Comparison of ENCODE assay signal across 1 cellular context in the genomic region with DNA sequence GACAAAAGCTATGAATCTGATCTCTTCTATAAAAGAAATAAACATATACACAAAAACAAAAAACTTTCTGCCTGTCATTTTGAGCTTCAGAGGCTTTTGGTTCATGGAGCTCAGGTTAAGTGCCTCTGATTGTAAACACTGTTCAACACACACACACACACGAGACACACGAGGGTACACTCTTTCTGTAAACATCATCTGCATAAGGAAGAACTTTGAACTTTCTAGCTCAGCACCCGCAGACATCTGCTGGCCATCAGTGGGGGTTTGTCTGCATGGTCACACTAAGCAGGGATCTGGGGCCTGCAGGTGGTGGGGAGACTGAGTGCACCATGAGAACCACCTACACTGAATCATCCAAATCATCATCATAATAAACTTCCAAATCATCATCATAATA.
A peak's percentile ranks its signal among the peaks of the same experiment; 100 is the strongest.
TF ChIP-seq lines count a peak whose summit lies in the region.

No MANE protein-coding gene starts in this region.

TF ChIP-seq in HepG2, 621 proteins besides CTCF, POLR2A, EP300 and RAD21 (continued from another document and continues in another):
- TF ChIP-seq ZBTB40 (IDR thresholded peaks at IDR 0.05) = no peak
- TF ChIP-seq ZBTB40 (CRISPR knock-in tag; IDR thresholded peaks at IDR 0.05) = no peak
- TF ChIP-seq ZKSCAN8 (CRISPR knock-in tag; IDR thresholded peaks at IDR 0.05; ENCODE audit: borderline replicate concordance) = no peak
- TF ChIP-seq ELF3 (CRISPR knock-in tag; IDR thresholded peaks at IDR 0.05) = peak; percentile 57
- TF ChIP-seq NFKBIZ (CRISPR knock-in tag; IDR thresholded peaks at IDR 0.05) = no peak
- no peak for TF ChIP-seq NR3C1 (CRISPR knock-in tag; IDR thresholded peaks at IDR 0.05)
- no peak for TF ChIP-seq ZEB1 (IDR thresholded peaks at IDR 0.05; ENCODE audit: insufficient replicate concordance, low read depth)
- peak; percentile 76; the same call in 1 of the 2 replicates for TF ChIP-seq NCOR1 (IDR thresholded peaks at IDR 0.05; ENCODE audit: borderline replicate concordance, low read length)
- TF ChIP-seq HIVEP1 (CRISPR knock-in tag; IDR thresholded peaks at IDR 0.05) = no peak
- TF ChIP-seq TRIM22 (IDR thresholded peaks at IDR 0.05) = no peak
- TF ChIP-seq ZNF7 (CRISPR knock-in tag; IDR thresholded peaks at IDR 0.05) = no peak
- no peak for TF ChIP-seq ELF4 (CRISPR knock-in tag; IDR thresholded peaks at IDR 0.05; ENCODE audit: borderline replicate concordance)
- TF ChIP-seq ARNTL (CRISPR knock-in tag; IDR thresholded peaks at IDR 0.05) = peak; percentile 91
- peak; percentile 19; the same call in 1 of the 2 replicates for TF ChIP-seq MAFF (IDR thresholded peaks at IDR 0.05; ENCODE audit: low read depth, low read length)
- TF ChIP-seq HMG20A (CRISPR knock-in tag; IDR thresholded peaks at IDR 0.05; ENCODE audit: borderline replicate concordance) = peak; percentile 71; the same call in 1 of the 2 replicates
- TF ChIP-seq, protein P1, sequence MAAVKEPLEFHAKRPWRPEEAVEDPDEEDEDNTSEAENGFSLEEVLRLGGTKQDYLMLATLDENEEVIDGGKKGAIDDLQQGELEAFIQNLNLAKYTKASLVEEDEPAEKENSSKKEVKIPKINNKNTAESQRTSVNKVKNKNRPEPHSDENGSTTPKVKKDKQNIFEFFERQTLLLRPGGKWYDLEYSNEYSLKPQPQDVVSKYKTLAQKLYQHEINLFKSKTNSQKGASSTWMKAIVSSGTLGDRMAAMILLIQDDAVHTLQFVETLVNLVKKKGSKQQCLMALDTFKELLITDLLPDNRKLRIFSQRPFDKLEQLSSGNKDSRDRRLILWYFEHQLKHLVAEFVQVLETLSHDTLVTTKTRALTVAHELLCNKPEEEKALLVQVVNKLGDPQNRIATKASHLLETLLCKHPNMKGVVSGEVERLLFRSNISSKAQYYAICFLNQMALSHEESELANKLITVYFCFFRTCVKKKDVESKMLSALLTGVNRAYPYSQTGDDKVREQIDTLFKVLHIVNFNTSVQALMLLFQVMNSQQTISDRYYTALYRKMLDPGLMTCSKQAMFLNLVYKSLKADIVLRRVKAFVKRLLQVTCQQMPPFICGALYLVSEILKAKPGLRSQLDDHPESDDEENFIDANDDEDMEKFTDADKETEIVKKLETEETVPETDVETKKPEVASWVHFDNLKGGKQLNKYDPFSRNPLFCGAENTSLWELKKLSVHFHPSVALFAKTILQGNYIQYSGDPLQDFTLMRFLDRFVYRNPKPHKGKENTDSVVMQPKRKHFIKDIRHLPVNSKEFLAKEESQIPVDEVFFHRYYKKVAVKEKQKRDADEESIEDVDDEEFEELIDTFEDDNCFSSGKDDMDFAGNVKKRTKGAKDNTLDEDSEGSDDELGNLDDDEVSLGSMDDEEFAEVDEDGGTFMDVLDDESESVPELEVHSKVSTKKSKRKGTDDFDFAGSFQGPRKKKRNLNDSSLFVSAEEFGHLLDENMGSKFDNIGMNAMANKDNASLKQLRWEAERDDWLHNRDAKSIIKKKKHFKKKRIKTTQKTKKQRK (IDR thresholded peaks at IDR 0.05; ENCODE audit: low read length) = no peak
- TF ChIP-seq ZNF784 (CRISPR knock-in tag; IDR thresholded peaks at IDR 0.05; ENCODE audit: borderline replicate concordance) = no peak
- 0 out of 2 replicates have a peak, but pooled peaks have one; percentile 38 for TF ChIP-seq PATZ1 (CRISPR knock-in tag; IDR thresholded peaks at IDR 0.05)
- TF ChIP-seq FOXJ3 (CRISPR knock-in tag; IDR thresholded peaks at IDR 0.05; ENCODE audit: borderline replicate concordance) = peak; percentile 69; the same call in 1 of the 2 replicates
- no peak for TF ChIP-seq ZNF432 (CRISPR knock-in tag; IDR thresholded peaks at IDR 0.05; ENCODE audit: borderline replicate concordance)
- peak; percentile 76; the same call in 1 of the 2 replicates for TF ChIP-seq HDAC2 (CRISPR knock-in tag; IDR thresholded peaks at IDR 0.05)
- TF ChIP-seq MYC (CRISPR knock-in tag; IDR thresholded peaks at IDR 0.05; ENCODE audit: borderline replicate concordance) = peak; percentile 38; the same call in 1 of the 2 replicates
- TF ChIP-seq IRF2 (CRISPR knock-in tag; IDR thresholded peaks at IDR 0.05) = peak; percentile 72
- no peak for TF ChIP-seq LRRFIP1 (CRISPR knock-in tag; conservative IDR thresholded peaks at IDR 0.05)
- TF ChIP-seq ASH2L (IDR thresholded peaks at IDR 0.05; ENCODE audit: insufficient read length, low read depth, low read length) = peak; percentile 43
- TF ChIP-seq HIC2 (CRISPR knock-in tag; IDR thresholded peaks at IDR 0.05; ENCODE audit: low read depth) = no peak
- TF ChIP-seq ZNF589 (CRISPR knock-in tag; conservative IDR thresholded peaks at IDR 0.05) = no peak
- TF ChIP-seq GPN1 (CRISPR knock-in tag; IDR thresholded peaks at IDR 0.05; ENCODE audit: borderline replicate concordance) = no peak
- no peak for TF ChIP-seq ZNF282 (IDR thresholded peaks at IDR 0.05; ENCODE audit: partially characterized antibody)
- no peak for TF ChIP-seq SP2 (CRISPR knock-in tag; IDR thresholded peaks at IDR 0.05)
- TF ChIP-seq GATA4 (IDR thresholded peaks at IDR 0.05; ENCODE audit: borderline replicate concordance, low read depth) = no peak
